Comparison of ENCODE assay signal across 21 cellular contexts in the genomic region with DNA sequence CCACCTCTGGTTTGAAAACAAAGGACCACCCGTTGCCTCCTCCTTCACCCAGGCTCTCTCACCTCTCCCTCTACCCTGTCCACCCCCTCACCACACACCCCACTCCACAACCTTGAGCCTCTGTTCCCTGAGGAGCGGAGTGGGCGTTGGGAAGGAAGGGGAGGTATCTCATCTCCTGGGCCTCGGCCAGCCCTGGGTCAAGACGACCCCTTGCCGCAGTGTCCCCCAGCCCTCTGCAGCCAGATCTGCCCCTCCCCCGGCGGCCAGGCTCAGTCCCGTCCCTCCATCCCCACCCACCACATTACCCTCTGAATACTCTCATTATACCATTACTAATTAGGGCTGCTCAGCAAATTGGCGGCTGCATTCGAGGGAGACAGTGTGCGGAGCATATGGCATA.
DNase-seq lines count a peak whose midpoint lies in the region; ATAC-seq and TF ChIP-seq lines count a peak whose summit lies in the region.
"Had no signal": no experiment of that assay in that cellular context is flagged by ENCODE, and none has a peak within 500 bp of the region (broad histone marks: within the 10 kb centered on the region; RNA-seq: fewer than 3 reads in every experiment).

No MANE protein-coding gene starts in this region.

- H3K9ac ChIP-seq in mesendoderm (ENCODE audit: low read length) = peak overlapping the region; percentile 9
- H3K9ac ChIP-seq: GM23248 had no signal

- no peak overlapping the region for H3K4me3 Mint-ChIP-seq in brain
- H3K4me3 Mint-ChIP-seq: CD4-positive, CD25-positive, alpha-beta regulatory T cell; CD8-positive, alpha-beta memory T cell had no signal

- DNase-seq in mesendoderm = no peak
- DNase-seq in inferior parietal cortex (ENCODE audit: extremely low spot score) = no peak
- DNase-seq in activated CD8-positive, alpha-beta memory T cell treated with anti-CD3 and anti-CD28 coated beads, Interleukin-2, amount 50 U/mL, for 4 hours = no peak
- DNase-seq in stimulated activated CD8-positive, alpha-beta memory T cell treated with anti-CD3 and anti-CD28 coated beads, Interleukin-4, amount 100 ng/mL, for 48 hours = no peak
- DNase-seq: ACHN; BE2C; C1 segment of cervical spinal cord; CD4-positive, CD25-positive, alpha-beta regulatory T cell; CD8-positive, alpha-beta memory T cell; COR-L47; DMS 273 treated with DMSO at 0.1 percent for 48 hours; DMS53; DND-41; EL; GM23248 had no signal

- H3K4me1 Mint-ChIP-seq in brain = peaks cover 71% of the 10 kb centered on the region
- H3K4me1 Mint-ChIP-seq: CD8-positive, alpha-beta memory T cell had no signal

- no peaks in the 10 kb centered on the region for H3K27me3 ChIP-seq in mesendoderm (ENCODE audit: insufficient read depth, low read length, poor library complexity)
- H3K27me3 ChIP-seq: BE2C had no signal

- H4K8ac ChIP-seq in mesendoderm (ENCODE audit: low read depth, low read length) = no peak overlapping the region

- TF ChIP-seq CTCF in HEK293 (tag by site-specific recombination; IDR thresholded peaks at IDR 0.05) (no peak), brain (conservative IDR thresholded peaks at IDR 0.05) (no peak)

- H3K18ac ChIP-seq in mesendoderm (ENCODE audit: low read length) = no peak overlapping the region

- peak overlapping the region in 3 of 5 experiments; percentile 29 to 91 (median 62) for H3K27ac Mint-ChIP-seq in brain
- H3K27ac Mint-ChIP-seq: CD4-positive, CD25-positive, alpha-beta regulatory T cell had no signal

- peak overlapping the region; percentile 64 for H2AK5ac ChIP-seq in mesendoderm (ENCODE audit: low read length)

- no peaks in the 10 kb centered on the region for H3K79me1 ChIP-seq in mesendoderm (ENCODE audit: low read length)

- H4K5ac ChIP-seq in mesendoderm (ENCODE audit: low read length) = no peak overlapping the region

- peaks cover 0 to 6% (median 0%) of the 10 kb centered on the region in 5 experiments for H3K9me3 Mint-ChIP-seq in brain
- H3K9me3 Mint-ChIP-seq: CD8-positive, alpha-beta memory T cell; H9 had no signal

- H3K23ac ChIP-seq in mesendoderm (ENCODE audit: low read length) = no peak overlapping the region

- peak overlapping the region; percentile 74 for H3K56ac ChIP-seq in mesendoderm (ENCODE audit: low read length)

- H3K36me3 ChIP-seq in HEK293 (ENCODE audit: control insufficient read depth in 2 of 2, insufficient read depth in 1 of 2, low read length in 2 of 2) = no peaks in the 10 kb centered on the region
- H3K36me3 ChIP-seq in mesendoderm (ENCODE audit: control insufficient read depth, insufficient read depth, low read length) = no peaks in the 10 kb centered on the region
- H3K36me3 ChIP-seq: BE2C had no signal

- no peak overlapping the region for H3K4me3 ChIP-seq in HEK293 (ENCODE audit: low read depth, low read length)
- no peak overlapping the region for H3K4me3 ChIP-seq in mesendoderm (ENCODE audit: low read length)
- H3K4me3 ChIP-seq: GM12878, GM23248 had no signal

- H2BK120ac ChIP-seq in mesendoderm (ENCODE audit: low read depth, low read length) = no peak overlapping the region

- H2BK5ac ChIP-seq in mesendoderm (ENCODE audit: low read length) = peak overlapping the region; percentile 47

- POLR2A ChIA-PET in HEK293 (lab: Yijun Ruan, JAX) = no interaction called here

- no peak overlapping the region for H3K4ac ChIP-seq in mesendoderm (ENCODE audit: low read depth, low read length)

- H3K4me1 ChIP-seq in HEK293 (ENCODE audit: control insufficient read depth, insufficient read depth, low read length) (0 out of 2 replicates have a peak, but pooled peaks cover 3% of the 10 kb centered on the region), mesendoderm (ENCODE audit: control insufficient read depth, low read depth, low read length) (peaks cover 12% of the 10 kb centered on the region)
- H3K4me1 ChIP-seq: BE2C had no signal

- H3K9me3 ChIP-seq in HEK293 (ENCODE audit: control insufficient read depth, insufficient read depth, low read depth, low read length) = no peaks in the 10 kb centered on the region
- H3K9me3 ChIP-seq: BE2C had no signal

- no CpG with 5 or more reads among the region's 12 CpGs for WGBS in mesendoderm (ENCODE audit: extremely low coverage, insufficient coverage, low lambda C conversion rate)

- no peaks in the 10 kb centered on the region for H3K36me3 Mint-ChIP-seq in brain
- H3K36me3 Mint-ChIP-seq: CD4-positive, CD25-positive, alpha-beta regulatory T cell; CD8-positive, alpha-beta memory T cell had no signal

- peaks cover 79% of the 10 kb centered on the region for H3K27me3 Mint-ChIP-seq in brain

- H3K27ac ChIP-seq in HEK293 (ENCODE audit: extremely low read depth, low read depth, low read length) (no peak overlapping the region), mesendoderm (ENCODE audit: low read depth, low read length) (no peak overlapping the region)
- H3K27ac ChIP-seq: GM23248, HL-60 had no signal

- no peak for ATAC-seq in GM21786 (IDR thresholded peaks at IDR 0.05; ENCODE audit: unreplicated experiment)
- ATAC-seq: GM12878 had no signal

- CTCF ChIA-PET in HEK293 (lab: Yijun Ruan, JAX) = interaction anchor here (0.7 kb wide), 1 partner anchor 11 kb away, joined by 3 read pairs; no protein-coding TSS in a partner anchor

- no peak overlapping the region for H3K4me2 ChIP-seq in mesendoderm (ENCODE audit: low read length)

- H3K79me2 ChIP-seq in mesendoderm (ENCODE audit: control insufficient read depth, insufficient read depth, low read length) = no peaks in the 10 kb centered on the region

- no peak overlapping the region for H2BK15ac ChIP-seq in mesendoderm (replicated peaks; ENCODE audit: low read depth)

TF ChIP-seq in HEK293, 187 proteins besides CTCF, POLR2A, EP300 and RAD21 (continues in another document):
- no peak for TF ChIP-seq HIC1 (tag by site-specific recombination; IDR thresholded peaks at IDR 0.05)
- TF ChIP-seq, protein P1, sequence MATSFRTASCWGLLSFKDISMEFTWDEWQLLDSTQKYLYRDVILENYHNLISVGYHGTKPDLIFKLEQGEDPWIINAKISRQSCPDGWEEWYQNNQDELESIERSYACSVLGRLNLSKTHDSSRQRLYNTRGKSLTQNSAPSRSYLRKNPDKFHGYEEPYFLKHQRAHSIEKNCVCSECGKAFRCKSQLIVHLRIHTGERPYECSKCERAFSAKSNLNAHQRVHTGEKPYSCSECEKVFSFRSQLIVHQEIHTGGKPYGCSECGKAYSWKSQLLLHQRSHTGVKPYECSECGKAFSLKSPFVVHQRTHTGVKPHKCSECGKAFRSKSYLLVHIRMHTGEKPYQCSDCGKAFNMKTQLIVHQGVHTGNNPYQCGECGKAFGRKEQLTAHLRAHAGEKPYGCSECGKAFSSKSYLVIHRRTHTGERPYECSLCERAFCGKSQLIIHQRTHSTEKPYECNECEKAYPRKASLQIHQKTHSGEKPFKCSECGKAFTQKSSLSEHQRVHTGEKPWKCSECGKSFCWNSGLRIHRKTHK (tag by site-specific recombination; IDR thresholded peaks at IDR 0.05) = no peak
- TF ChIP-seq, protein P2, sequence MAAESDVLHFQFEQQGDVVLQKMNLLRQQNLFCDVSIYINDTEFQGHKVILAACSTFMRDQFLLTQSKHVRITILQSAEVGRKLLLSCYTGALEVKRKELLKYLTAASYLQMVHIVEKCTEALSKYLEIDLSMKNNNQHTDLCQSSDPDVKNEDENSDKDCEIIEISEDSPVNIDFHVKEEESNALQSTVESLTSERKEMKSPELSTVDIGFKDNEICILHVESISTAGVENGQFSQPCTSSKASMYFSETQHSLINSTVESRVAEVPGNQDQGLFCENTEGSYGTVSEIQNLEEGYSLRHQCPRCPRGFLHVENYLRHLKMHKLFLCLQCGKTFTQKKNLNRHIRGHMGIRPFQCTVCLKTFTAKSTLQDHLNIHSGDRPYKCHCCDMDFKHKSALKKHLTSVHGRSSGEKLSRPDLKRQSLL (tag by site-specific recombination; IDR thresholded peaks at IDR 0.05) = no peak
- TF ChIP-seq KLF17 (tag by site-specific recombination; IDR thresholded peaks at IDR 0.05) = no peak
- no peak for TF ChIP-seq ZNF157 (tag by site-specific recombination; IDR thresholded peaks at IDR 0.05)
- no peak for TF ChIP-seq MZF1 (tag by site-specific recombination; IDR thresholded peaks at IDR 0.05; ENCODE audit: borderline replicate concordance)
